In genomic region chr1:84301759-84302380, GRCh38 we compare ENCODE assay signal across 9 cellular contexts. TPM values are rescaled to one million over a fixed set of nuclear protein-coding genes. Genes with fewer than 3 reads are reported as not detected.
A peak's percentile ranks its signal among the peaks of the same experiment; 100 is the strongest.
DNase-seq lines count a peak whose midpoint lies in the region; ATAC-seq and TF ChIP-seq lines count a peak whose summit lies in the region.
"Had no signal": no experiment of that assay in that cellular context is flagged by ENCODE, and none has a peak within 500 bp of the region (broad histone marks: within the 10 kb centered on the region; RNA-seq: fewer than 3 reads in every experiment).

No MANE protein-coding gene starts in this region.

- H4K20me1 ChIP-seq in hepatocyte (ENCODE audit: insufficient read depth, poor library complexity, severe bottlenecking), result no peaks in the 10 kb centered on the region

- ATAC-seq in stimulated activated naive CD8-positive, alpha-beta T cell treated with anti-CD3 and anti-CD28 coated beads, Interleukin-15, amount 100 ng/mL, for 72 hours, result no peak

- H3K4me1 ChIP-seq in hepatocyte (ENCODE audit: insufficient read depth), result peaks cover 28% of the 10 kb centered on the region
- H3K4me1 ChIP-seq: Caco-2 had no signal

- peak overlapping the region; percentile 72 for H3K4me2 ChIP-seq in hepatocyte

- no peaks in the 10 kb centered on the region for H3K9me2 ChIP-seq in hepatocyte (replicated peaks; ENCODE audit: insufficient read depth)

- peak; percentile 22 for DNase-seq in NCI-H82 (lab: John Stamatoyannopoulos, UW)
- no peak for DNase-seq in NCI-H82 treated with DMSO at 0.1 percent for 48 hours (lab: John Stamatoyannopoulos, UW; ENCODE audit: unreplicated experiment)
- peak; percentile 2 for DNase-seq in SK-MEL-5 (ENCODE audit: low read depth, low spot score)
- no peak for DNase-seq in hepatocyte (ENCODE audit: low spot score)
- DNase-seq in stimulated activated naive CD8-positive, alpha-beta T cell treated with anti-CD3 and anti-CD28 coated beads, Interleukin-15, amount 100 ng/mL, for 72 hours, result no peak
- DNase-seq in NCI-H2196 (lab: John Stamatoyannopoulos, UW; ENCODE audit: unreplicated experiment), result no peak
- no peak for DNase-seq in AG08395 (ENCODE audit: low spot score)
- no peak for DNase-seq in COLO829 (ENCODE audit: low spot score)
- DNase-seq: Caco-2 had no signal

- no peaks in the 10 kb centered on the region for H3K79me2 ChIP-seq in hepatocyte

- H3K4me3 Mint-ChIP-seq in stimulated activated naive CD8-positive, alpha-beta T cell treated with anti-CD3 and anti-CD28 coated beads, Interleukin-15, amount 100 ng/mL, for 72 hours, result peak overlapping the region; percentile 72 to 78

- H3K9me3 Mint-ChIP-seq in stimulated activated naive CD8-positive, alpha-beta T cell treated with anti-CD3 and anti-CD28 coated beads, Interleukin-15, amount 100 ng/mL, for 72 hours, result peaks cover 2% of the 10 kb centered on the region in 2 donors

- no peaks in the 10 kb centered on the region for H3K9me3 ChIP-seq in hepatocyte (ENCODE audit: low read depth)
- H3K9me3 ChIP-seq: Caco-2 had no signal

- H3K4me3 ChIP-seq in hepatocyte, result no peak overlapping the region

- H3K27me3 Mint-ChIP-seq in stimulated activated naive CD8-positive, alpha-beta T cell treated with anti-CD3 and anti-CD28 coated beads, Interleukin-15, amount 100 ng/mL, for 72 hours, result peaks cover 10% of the 10 kb centered on the region

- peak overlapping the region; percentile 69 for H3K27ac ChIP-seq in hepatocyte

- in situ Hi-C loops in SK-MEL-5 (cut with HindIII; ENCODE audit: low pct_unique_long_range_greater_than_20kb, low sequenced_read_pairs), result no loop called here

- peaks cover 50% of the 10 kb centered on the region for H3K4me1 Mint-ChIP-seq in stimulated activated naive CD8-positive, alpha-beta T cell treated with anti-CD3 and anti-CD28 coated beads, Interleukin-15, amount 100 ng/mL, for 72 hours

- 69% methylated on average over 6 of the region's 6 CpGs for WGBS in hepatocyte (ENCODE audit: low lambda C conversion rate, missing lambda C conversion rate)

- H2AFZ ChIP-seq in hepatocyte, result peak overlapping the region; percentile 76

- no peak for TF ChIP-seq CTCF in hepatocyte (IDR thresholded peaks at IDR 0.05; ENCODE audit: poor library complexity)

- H3K36me3 ChIP-seq in hepatocyte (replicated peaks; ENCODE audit: insufficient read depth, low read depth), result no peaks in the 10 kb centered on the region

- no peaks in the 10 kb centered on the region for H3K27me3 ChIP-seq in hepatocyte

- H3K27ac Mint-ChIP-seq in stimulated activated naive CD8-positive, alpha-beta T cell treated with anti-CD3 and anti-CD28 coated beads, Interleukin-15, amount 100 ng/mL, for 72 hours, result peak overlapping the region; percentile 9 to 75

RNA-seq across cellular contexts. Expression of gene SAMD13, which starts 0.4 kb away (rescaled TPM):
- total RNA-seq in SK-MEL-5 (2014; rRNA removed; shearing (Covaris generic)), result 3.4 and 5.9 TPM in 2 replicates
- 2.3 and 3.8 TPM in 2 replicates for polyA plus RNA-seq in SK-MEL-5 (2015; cell fraction: cytosol; rRNA removed)
- 3.6 and 4.7 TPM in 2 replicates for polyA plus RNA-seq in SK-MEL-5 (2015; cell fraction: nucleus; rRNA removed)
- 1.3 and 2.4 TPM in 2 replicates for total RNA-seq in hepatocyte
- polyA plus RNA-seq in hepatocyte, result 0.88 and 2.6 TPM in 2 replicates

Comparison
In these comparisons a context has a peak if more than half of its experiments do, and no peak if none do; other contexts are left out.
1. DNase-seq: peak in NCI-H82 (single experiment) and SK-MEL-5 (single experiment); none in NCI-H82 treated with DMSO at 0.1 percent for 48 hours (single experiment), hepatocyte (single experiment), stimulated activated naive CD8-positive, alpha-beta T cell treated with anti-CD3 and anti-CD28 coated beads, Interleukin-15, amount 100 ng/mL, for 72 hours (0 of 2), NCI-H2196 (single experiment), AG08395 (single experiment) and COLO829 (single experiment).